Comparison of ENCODE assay signal across 1 cellular context in the genomic region with DNA sequence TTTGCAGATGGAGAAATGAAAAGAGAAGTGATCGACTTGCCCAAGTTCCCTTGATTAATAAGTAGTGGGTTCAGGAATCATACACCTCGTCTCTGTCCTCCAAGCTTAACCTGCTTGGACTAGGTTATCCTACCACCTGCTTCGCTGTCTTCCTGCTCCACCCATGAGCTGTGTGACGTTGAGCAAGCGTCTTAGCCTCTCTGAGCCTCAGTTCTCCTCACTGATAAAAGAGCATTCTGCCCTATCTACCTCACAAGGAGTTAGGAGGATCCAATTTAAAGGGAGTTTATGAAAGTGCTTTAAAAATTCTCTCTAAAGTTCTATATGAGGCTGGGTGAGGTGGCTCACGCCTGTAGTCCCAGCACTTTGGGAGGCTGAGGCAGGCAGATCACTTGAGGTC.
TF ChIP-seq lines count a peak whose summit lies in the region.

No MANE protein-coding gene starts in this region.

TF ChIP-seq in K562, 482 proteins besides CTCF, POLR2A, EP300 and RAD21:
- TF ChIP-seq NFXL1 (CRISPR knock-in tag; IDR thresholded peaks at IDR 0.05) (no peak), SP2 (IDR thresholded peaks at IDR 0.05; ENCODE audit: extremely low read depth, low read depth, low read length, poor library complexity, severe bottlenecking) (no peak), ZNF444 (CRISPR knock-in tag; IDR thresholded peaks at IDR 0.05) (no peak), E2F3 (CRISPR knock-in tag; IDR thresholded peaks at IDR 0.05) (no peak), ZNF263 (CRISPR knock-in tag; IDR thresholded peaks at IDR 0.05; ENCODE audit: borderline replicate concordance) (no peak), RBM25 (IDR thresholded peaks at IDR 0.05; ENCODE audit: low read depth, low read length, severe bottlenecking) (peak; percentile 85), PRMT5 (CRISPR knock-in tag; IDR thresholded peaks at IDR 0.05) (no peak), ZNF133 (CRISPR knock-in tag; IDR thresholded peaks at IDR 0.05) (no peak), HDGF (IDR thresholded peaks at IDR 0.05) (no peak), ILF3 (IDR thresholded peaks at IDR 0.05; ENCODE audit: borderline replicate concordance) (no peak), TAF9B (IDR thresholded peaks at IDR 0.05; ENCODE audit: partially characterized antibody) (no peak), IRF2 (CRISPR knock-in tag; IDR thresholded peaks at IDR 0.05) (no peak), ZNF778 (CRISPR knock-in tag; IDR thresholded peaks at IDR 0.05) (no peak), RCOR1 (IDR thresholded peaks at IDR 0.05; ENCODE audit: borderline replicate concordance in 1 of 2, low read depth in 2 of 2, low read length in 2 of 2) (no peak), FOXJ2 (tag; IDR thresholded peaks at IDR 0.05) (no peak), ZFP36 (IDR thresholded peaks at IDR 0.05; ENCODE audit: low read depth, low read length, partially characterized antibody) (peak; percentile 69), SIN3A (IDR thresholded peaks at IDR 0.05; ENCODE audit: borderline replicate concordance in 2 of 2, control insufficient read depth in 1 of 2, low read depth in 2 of 2, low read length in 2 of 2) (no peak), KDM1A (IDR thresholded peaks at IDR 0.05) (peak; percentile 27 to 60; a peak in 2 of 4 replicates), ZNF436 (CRISPR knock-in tag; IDR thresholded peaks at IDR 0.05) (no peak), GABPA (tag; conservative IDR thresholded peaks at IDR 0.05; ENCODE audit: low read depth) (no peak), JUND (IDR thresholded peaks at IDR 0.05; ENCODE audit: borderline replicate concordance, low read depth, low read length) (no peak), JUND (tag; IDR thresholded peaks at IDR 0.05; ENCODE audit: borderline replicate concordance, low read depth, low read length) (no peak), BCOR (IDR thresholded peaks at IDR 0.05) (peak; percentile 86)
- TF ChIP-seq, protein P1, sequence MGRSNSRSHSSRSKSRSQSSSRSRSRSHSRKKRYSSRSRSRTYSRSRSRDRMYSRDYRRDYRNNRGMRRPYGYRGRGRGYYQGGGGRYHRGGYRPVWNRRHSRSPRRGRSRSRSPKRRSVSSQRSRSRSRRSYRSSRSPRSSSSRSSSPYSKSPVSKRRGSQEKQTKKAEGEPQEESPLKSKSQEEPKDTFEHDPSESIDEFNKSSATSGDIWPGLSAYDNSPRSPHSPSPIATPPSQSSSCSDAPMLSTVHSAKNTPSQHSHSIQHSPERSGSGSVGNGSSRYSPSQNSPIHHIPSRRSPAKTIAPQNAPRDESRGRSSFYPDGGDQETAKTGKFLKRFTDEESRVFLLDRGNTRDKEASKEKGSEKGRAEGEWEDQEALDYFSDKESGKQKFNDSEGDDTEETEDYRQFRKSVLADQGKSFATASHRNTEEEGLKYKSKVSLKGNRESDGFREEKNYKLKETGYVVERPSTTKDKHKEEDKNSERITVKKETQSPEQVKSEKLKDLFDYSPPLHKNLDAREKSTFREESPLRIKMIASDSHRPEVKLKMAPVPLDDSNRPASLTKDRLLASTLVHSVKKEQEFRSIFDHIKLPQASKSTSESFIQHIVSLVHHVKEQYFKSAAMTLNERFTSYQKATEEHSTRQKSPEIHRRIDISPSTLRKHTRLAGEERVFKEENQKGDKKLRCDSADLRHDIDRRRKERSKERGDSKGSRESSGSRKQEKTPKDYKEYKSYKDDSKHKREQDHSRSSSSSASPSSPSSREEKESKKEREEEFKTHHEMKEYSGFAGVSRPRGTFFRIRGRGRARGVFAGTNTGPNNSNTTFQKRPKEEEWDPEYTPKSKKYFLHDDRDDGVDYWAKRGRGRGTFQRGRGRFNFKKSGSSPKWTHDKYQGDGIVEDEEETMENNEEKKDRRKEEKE (IDR thresholded peaks at IDR 0.05; ENCODE audit: borderline replicate concordance in 1 of 2, control insufficient read depth in 1 of 2, low read depth in 2 of 2, low read length in 1 of 2): no peak
- TF ChIP-seq, protein P2, sequence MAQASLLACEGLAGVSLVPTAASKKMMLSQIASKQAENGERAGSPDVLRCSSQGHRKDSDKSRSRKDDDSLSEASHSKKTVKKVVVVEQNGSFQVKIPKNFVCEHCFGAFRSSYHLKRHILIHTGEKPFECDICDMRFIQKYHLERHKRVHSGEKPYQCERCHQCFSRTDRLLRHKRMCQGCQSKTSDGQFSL (CRISPR knock-in tag; IDR thresholded peaks at IDR 0.05): no peak
- TF ChIP-seq, protein P2 (tag; IDR thresholded peaks at IDR 0.05): no peak
- TF ChIP-seq, protein P3, sequence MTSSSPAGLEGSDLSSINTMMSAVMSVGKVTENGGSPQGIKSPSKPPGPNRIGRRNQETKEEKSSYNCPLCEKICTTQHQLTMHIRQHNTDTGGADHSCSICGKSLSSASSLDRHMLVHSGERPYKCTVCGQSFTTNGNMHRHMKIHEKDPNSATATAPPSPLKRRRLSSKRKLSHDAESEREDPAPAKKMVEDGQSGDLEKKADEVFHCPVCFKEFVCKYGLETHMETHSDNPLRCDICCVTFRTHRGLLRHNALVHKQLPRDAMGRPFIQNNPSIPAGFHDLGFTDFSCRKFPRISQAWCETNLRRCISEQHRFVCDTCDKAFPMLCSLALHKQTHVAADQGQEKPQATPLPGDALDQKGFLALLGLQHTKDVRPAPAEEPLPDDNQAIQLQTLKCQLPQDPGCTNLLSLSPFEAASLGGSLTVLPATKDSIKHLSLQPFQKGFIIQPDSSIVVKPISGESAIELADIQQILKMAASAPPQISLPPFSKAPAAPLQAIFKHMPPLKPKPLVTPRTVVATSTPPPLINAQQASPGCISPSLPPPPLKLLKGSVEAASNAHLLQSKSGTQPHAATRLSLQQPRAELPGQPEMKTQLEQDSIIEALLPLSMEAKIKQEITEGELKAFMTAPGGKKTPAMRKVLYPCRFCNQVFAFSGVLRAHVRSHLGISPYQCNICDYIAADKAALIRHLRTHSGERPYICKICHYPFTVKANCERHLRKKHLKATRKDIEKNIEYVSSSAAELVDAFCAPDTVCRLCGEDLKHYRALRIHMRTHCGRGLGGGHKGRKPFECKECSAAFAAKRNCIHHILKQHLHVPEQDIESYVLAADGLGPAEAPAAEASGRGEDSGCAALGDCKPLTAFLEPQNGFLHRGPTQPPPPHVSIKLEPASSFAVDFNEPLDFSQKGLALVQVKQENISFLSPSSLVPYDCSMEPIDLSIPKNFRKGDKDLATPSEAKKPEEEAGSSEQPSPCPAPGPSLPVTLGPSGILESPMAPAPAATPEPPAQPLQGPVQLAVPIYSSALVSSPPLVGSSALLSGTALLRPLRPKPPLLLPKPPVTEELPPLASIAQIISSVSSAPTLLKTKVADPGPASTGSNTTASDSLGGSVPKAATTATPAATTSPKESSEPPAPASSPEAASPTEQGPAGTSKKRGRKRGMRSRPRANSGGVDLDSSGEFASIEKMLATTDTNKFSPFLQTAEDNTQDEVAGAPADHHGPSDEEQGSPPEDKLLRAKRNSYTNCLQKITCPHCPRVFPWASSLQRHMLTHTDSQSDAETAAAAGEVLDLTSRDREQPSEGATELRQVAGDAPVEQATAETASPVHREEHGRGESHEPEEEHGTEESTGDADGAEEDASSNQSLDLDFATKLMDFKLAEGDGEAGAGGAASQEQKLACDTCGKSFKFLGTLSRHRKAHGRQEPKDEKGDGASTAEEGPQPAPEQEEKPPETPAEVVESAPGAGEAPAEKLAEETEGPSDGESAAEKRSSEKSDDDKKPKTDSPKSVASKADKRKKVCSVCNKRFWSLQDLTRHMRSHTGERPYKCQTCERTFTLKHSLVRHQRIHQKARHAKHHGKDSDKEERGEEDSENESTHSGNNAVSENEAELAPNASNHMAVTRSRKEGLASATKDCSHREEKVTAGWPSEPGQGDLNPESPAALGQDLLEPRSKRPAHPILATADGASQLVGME (CRISPR knock-in tag; IDR thresholded peaks at IDR 0.05): no peak
- TF ChIP-seq, protein P4, sequence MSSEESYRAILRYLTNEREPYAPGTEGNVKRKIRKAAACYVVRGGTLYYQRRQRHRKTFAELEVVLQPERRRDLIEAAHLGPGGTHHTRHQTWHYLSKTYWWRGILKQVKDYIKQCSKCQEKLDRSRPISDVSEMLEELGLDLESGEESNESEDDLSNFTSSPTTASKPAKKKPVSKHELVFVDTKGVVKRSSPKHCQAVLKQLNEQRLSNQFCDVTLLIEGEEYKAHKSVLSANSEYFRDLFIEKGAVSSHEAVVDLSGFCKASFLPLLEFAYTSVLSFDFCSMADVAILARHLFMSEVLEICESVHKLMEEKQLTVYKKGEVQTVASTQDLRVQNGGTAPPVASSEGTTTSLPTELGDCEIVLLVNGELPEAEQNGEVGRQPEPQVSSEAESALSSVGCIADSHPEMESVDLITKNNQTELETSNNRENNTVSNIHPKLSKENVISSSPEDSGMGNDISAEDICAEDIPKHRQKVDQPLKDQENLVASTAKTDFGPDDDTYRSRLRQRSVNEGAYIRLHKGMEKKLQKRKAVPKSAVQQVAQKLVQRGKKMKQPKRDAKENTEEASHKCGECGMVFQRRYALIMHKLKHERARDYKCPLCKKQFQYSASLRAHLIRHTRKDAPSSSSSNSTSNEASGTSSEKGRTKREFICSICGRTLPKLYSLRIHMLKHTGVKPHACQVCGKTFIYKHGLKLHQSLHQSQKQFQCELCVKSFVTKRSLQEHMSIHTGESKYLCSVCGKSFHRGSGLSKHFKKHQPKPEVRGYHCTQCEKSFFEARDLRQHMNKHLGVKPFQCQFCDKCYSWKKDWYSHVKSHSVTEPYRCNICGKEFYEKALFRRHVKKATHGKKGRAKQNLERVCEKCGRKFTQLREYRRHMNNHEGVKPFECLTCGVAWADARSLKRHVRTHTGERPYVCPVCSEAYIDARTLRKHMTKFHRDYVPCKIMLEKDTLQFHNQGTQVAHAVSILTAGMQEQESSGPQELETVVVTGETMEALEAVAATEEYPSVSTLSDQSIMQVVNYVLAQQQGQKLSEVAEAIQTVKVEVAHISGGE (CRISPR knock-in tag; IDR thresholded peaks at IDR 0.05): no peak
- TF ChIP-seq, protein P5, sequence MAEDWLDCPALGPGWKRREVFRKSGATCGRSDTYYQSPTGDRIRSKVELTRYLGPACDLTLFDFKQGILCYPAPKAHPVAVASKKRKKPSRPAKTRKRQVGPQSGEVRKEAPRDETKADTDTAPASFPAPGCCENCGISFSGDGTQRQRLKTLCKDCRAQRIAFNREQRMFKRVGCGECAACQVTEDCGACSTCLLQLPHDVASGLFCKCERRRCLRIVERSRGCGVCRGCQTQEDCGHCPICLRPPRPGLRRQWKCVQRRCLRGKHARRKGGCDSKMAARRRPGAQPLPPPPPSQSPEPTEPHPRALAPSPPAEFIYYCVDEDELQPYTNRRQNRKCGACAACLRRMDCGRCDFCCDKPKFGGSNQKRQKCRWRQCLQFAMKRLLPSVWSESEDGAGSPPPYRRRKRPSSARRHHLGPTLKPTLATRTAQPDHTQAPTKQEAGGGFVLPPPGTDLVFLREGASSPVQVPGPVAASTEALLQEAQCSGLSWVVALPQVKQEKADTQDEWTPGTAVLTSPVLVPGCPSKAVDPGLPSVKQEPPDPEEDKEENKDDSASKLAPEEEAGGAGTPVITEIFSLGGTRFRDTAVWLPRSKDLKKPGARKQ (CRISPR knock-in tag; IDR thresholded peaks at IDR 0.05): no peak
- TF ChIP-seq, protein P6, sequence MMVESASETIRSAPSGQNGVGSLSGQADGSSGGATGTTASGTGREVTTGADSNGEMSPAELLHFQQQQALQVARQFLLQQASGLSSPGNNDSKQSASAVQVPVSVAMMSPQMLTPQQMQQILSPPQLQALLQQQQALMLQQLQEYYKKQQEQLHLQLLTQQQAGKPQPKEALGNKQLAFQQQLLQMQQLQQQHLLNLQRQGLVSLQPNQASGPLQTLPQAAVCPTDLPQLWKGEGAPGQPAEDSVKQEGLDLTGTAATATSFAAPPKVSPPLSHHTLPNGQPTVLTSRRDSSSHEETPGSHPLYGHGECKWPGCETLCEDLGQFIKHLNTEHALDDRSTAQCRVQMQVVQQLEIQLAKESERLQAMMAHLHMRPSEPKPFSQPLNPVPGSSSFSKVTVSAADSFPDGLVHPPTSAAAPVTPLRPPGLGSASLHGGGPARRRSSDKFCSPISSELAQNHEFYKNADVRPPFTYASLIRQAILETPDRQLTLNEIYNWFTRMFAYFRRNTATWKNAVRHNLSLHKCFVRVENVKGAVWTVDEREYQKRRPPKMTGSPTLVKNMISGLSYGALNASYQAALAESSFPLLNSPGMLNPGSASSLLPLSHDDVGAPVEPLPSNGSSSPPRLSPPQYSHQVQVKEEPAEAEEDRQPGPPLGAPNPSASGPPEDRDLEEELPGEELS (CRISPR knock-in tag; IDR thresholded peaks at IDR 0.05; ENCODE audit: borderline replicate concordance): no peak
